ENCODE assay signal across 13 cellular contexts in genomic region chr13:33263976-33264619, GRCh38. TPM values are rescaled to one million over a fixed set of nuclear protein-coding genes. Genes with fewer than 3 reads are reported as not detected.
DNase-seq lines count a peak whose midpoint lies in the region; ATAC-seq and TF ChIP-seq lines count a peak whose summit lies in the region.
"Had no signal": no experiment of that assay in that cellular context is flagged by ENCODE, and none has a peak within 500 bp of the region (broad histone marks: within the 10 kb centered on the region; RNA-seq: fewer than 3 reads in every experiment).

No MANE protein-coding gene starts in this region.

- H3K27me3 Mint-ChIP-seq in HFFc6 (ENCODE audit: insufficient read depth) = no peaks in the 10 kb centered on the region
- H3K27me3 Mint-ChIP-seq in activated CD8-positive, alpha-beta T cell treated with anti-CD3 and anti-CD28 coated beads for 36 hours = peaks cover 2% of the 10 kb centered on the region

- peaks cover 59% of the 10 kb centered on the region for H3K36me3 Mint-ChIP-seq in HFFc6 (ENCODE audit: low read depth)
- no peaks in the 10 kb centered on the region for H3K36me3 Mint-ChIP-seq in activated CD8-positive, alpha-beta T cell treated with anti-CD3 and anti-CD28 coated beads for 36 hours (ENCODE audit: low read depth)

- H3K4me1 ChIP-seq in liver (ENCODE audit: control insufficient read depth in 4 of 4, insufficient read depth in 4 of 4, low read length in 3 of 4) (peaks cover 10 to 41% (median 29%) of the 10 kb centered on the region in 4 donors), stomach smooth muscle (ENCODE audit: control insufficient read depth, insufficient read depth, low read length) (peaks cover 25% of the 10 kb centered on the region)

- peak overlapping the region; percentile 70 for H3K27ac Mint-ChIP-seq in HFFc6
- H3K27ac Mint-ChIP-seq in activated CD8-positive, alpha-beta T cell treated with anti-CD3 and anti-CD28 coated beads for 36 hours = no peak overlapping the region
- H3K27ac Mint-ChIP-seq: B cell, nephron progenitor cell had no signal

- H3K27me3 ChIP-seq in dorsolateral prefrontal cortex = no peaks in the 10 kb centered on the region
- H3K27me3 ChIP-seq in liver (ENCODE audit: control insufficient read depth in 4 of 4, insufficient read depth in 4 of 4, low read length in 3 of 4) = no peaks in the 10 kb centered on the region
- H3K27me3 ChIP-seq in stomach smooth muscle (ENCODE audit: control insufficient read depth in 1 of 2, insufficient read depth in 2 of 2, low read length in 2 of 2) = no peaks in the 10 kb centered on the region

- H3K9ac ChIP-seq in liver (ENCODE audit: low read depth in 1 of 2, low read length in 2 of 2) (no peak overlapping the region), stomach smooth muscle (ENCODE audit: low read length in 2 of 2) (no peak overlapping the region)

- H3K36me3 ChIP-seq in liver (ENCODE audit: control insufficient read depth in 4 of 4, insufficient read depth in 3 of 4, low read depth in 1 of 4, low read length in 3 of 4) = no peaks in the 10 kb centered on the region
- no peaks in the 10 kb centered on the region for H3K36me3 ChIP-seq in stomach smooth muscle (ENCODE audit: control insufficient read depth in 2 of 2, insufficient read depth in 2 of 2, low read length in 2 of 2)

- no peak for TF ChIP-seq CTCF in HFFc6 (IDR thresholded peaks at IDR 0.05)
- TF ChIP-seq CTCF in dorsolateral prefrontal cortex (IDR thresholded peaks at IDR 0.05 in 54 of 56, conservative IDR thresholded peaks at IDR 0.05 in 2 of 56; ENCODE audit: low read depth in 1 of 56, partially characterized antibody in 56 of 56) = no peak
- TF ChIP-seq CTCF in liver (IDR thresholded peaks at IDR 0.05; ENCODE audit: low read depth, low read length, missing input control) = no peak
- no peak for TF ChIP-seq CTCF in activated CD8-positive, alpha-beta T cell treated with anti-CD3 and anti-CD28 coated beads for 36 hours (IDR thresholded peaks at IDR 0.05)

- WGBS in liver = 85% methylated on average over 5 of the region's 5 CpGs

- peak in 1 of 2 donors; percentile 29 for TF ChIP-seq RAD21 in liver (IDR thresholded peaks at IDR 0.05)

- peaks cover 98% of the 10 kb centered on the region for H3K4me1 Mint-ChIP-seq in HFFc6 (ENCODE audit: low read depth)
- H3K4me1 Mint-ChIP-seq in activated CD8-positive, alpha-beta T cell treated with anti-CD3 and anti-CD28 coated beads for 36 hours (ENCODE audit: low read depth) = no peaks in the 10 kb centered on the region
- H3K4me1 Mint-ChIP-seq: B cell had no signal

- H3K27ac ChIP-seq in dorsolateral prefrontal cortex (peak overlapping the region in 58 of 59 donors; percentile 50 to 95 (median 86)), liver (ENCODE audit: low read depth in 1 of 2, low read length in 2 of 2) (no peak overlapping the region), stomach smooth muscle (ENCODE audit: low read length) (peak overlapping the region; percentile 41)

- no peaks in the 10 kb centered on the region for H3K9me3 Mint-ChIP-seq in HFFc6
- H3K9me3 Mint-ChIP-seq in activated CD8-positive, alpha-beta T cell treated with anti-CD3 and anti-CD28 coated beads for 36 hours = no peaks in the 10 kb centered on the region
- H3K9me3 Mint-ChIP-seq: nephron progenitor cell had no signal

- H3K4me3 ChIP-seq in dorsolateral prefrontal cortex (peak overlapping the region in 1 of 59 donors; percentile 1), liver (ENCODE audit: low read depth in 1 of 3, low read length in 3 of 3) (no peak overlapping the region), stomach smooth muscle (ENCODE audit: low read length in 2 of 2) (peak overlapping the region in 1 of 2 donors; percentile 30)

- CTCF ChIA-PET in activated CD8-positive, alpha-beta T cell treated with anti-CD3 and anti-CD28 coated beads for 36 hours (lab: Charles Lee) = no interaction called here

- no peak for ATAC-seq in HG03432 (IDR thresholded peaks at IDR 0.05; ENCODE audit: unreplicated experiment)
- ATAC-seq in activated CD8-positive, alpha-beta T cell treated with anti-CD3 and anti-CD28 coated beads for 36 hours = no peak

- intact Hi-C loops in dorsolateral prefrontal cortex (cut with DNase I) = loop anchor here (2.0 to 5.0 kb wide), 2 partner anchors 21 to 37 kb away; partner anchors contain the start of gene STARD13 (in 1 of the 2)
- intact Hi-C loops in activated CD8-positive, alpha-beta T cell treated with anti-CD3 and anti-CD28 coated beads for 36 hours (cut with micrococcal nuclease) = no loop called here

- H3K4me3 Mint-ChIP-seq in HFFc6 = no peak overlapping the region; the same call in 1 of the 2 replicates
- no peak overlapping the region for H3K4me3 Mint-ChIP-seq in activated CD8-positive, alpha-beta T cell treated with anti-CD3 and anti-CD28 coated beads for 36 hours
- H3K4me3 Mint-ChIP-seq: B cell, nephron progenitor cell had no signal

- peak; percentile 37 for DNase-seq in HFFc6
- DNase-seq in dorsolateral prefrontal cortex = no peak
- DNase-seq in cerebellum (ENCODE audit: low spot score) = no peak
- no peak for DNase-seq in NCI-H128 (lab: John Stamatoyannopoulos, UW; ENCODE audit: unreplicated experiment)
- DNase-seq in activated CD8-positive, alpha-beta T cell treated with anti-CD3 and anti-CD28 coated beads for 36 hours = no peak
- DNase-seq: activated gamma-delta T cell treated with Interleukin-2 at 50 U/mL for 16 hours, DMS 273 treated with DMSO at 0.1 percent for 48 hours, left colon, nephron progenitor cell had no signal

- no peaks in the 10 kb centered on the region for H3K9me3 ChIP-seq in liver (ENCODE audit: control insufficient read depth in 4 of 4, low read length in 3 of 4)
- no peaks in the 10 kb centered on the region for H3K9me3 ChIP-seq in stomach smooth muscle (ENCODE audit: control insufficient read depth in 2 of 2, low read length in 2 of 2)

- POLR2A ChIA-PET in activated CD8-positive, alpha-beta T cell treated with anti-CD3 and anti-CD28 coated beads for 36 hours (lab: Charles Lee) = no interaction called here

TF ChIP-seq in liver, 16 proteins besides CTCF, POLR2A, EP300 and RAD21 (continues in another document):
- no peak for TF ChIP-seq HNF4G (IDR thresholded peaks at IDR 0.05)
- TF ChIP-seq, protein P1, sequence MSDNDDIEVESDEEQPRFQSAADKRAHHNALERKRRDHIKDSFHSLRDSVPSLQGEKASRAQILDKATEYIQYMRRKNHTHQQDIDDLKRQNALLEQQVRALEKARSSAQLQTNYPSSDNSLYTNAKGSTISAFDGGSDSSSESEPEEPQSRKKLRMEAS (IDR thresholded peaks at IDR 0.05) = no peak
- peak; percentile 74 for TF ChIP-seq ATF3 (IDR thresholded peaks at IDR 0.05)
- TF ChIP-seq, protein P2, sequence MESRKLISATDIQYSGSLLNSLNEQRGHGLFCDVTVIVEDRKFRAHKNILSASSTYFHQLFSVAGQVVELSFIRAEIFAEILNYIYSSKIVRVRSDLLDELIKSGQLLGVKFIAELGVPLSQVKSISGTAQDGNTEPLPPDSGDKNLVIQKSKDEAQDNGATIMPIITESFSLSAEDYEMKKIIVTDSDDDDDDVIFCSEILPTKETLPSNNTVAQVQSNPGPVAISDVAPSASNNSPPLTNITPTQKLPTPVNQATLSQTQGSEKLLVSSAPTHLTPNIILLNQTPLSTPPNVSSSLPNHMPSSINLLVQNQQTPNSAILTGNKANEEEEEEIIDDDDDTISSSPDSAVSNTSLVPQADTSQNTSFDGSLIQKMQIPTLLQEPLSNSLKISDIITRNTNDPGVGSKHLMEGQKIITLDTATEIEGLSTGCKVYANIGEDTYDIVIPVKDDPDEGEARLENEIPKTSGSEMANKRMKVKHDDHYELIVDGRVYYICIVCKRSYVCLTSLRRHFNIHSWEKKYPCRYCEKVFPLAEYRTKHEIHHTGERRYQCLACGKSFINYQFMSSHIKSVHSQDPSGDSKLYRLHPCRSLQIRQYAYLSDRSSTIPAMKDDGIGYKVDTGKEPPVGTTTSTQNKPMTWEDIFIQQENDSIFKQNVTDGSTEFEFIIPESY (IDR thresholded peaks at IDR 0.05) = no peak
- TF ChIP-seq JUND (IDR thresholded peaks at IDR 0.05) = no peak
- TF ChIP-seq GABPA (IDR thresholded peaks at IDR 0.05 in 1 of 2, conservative IDR thresholded peaks at IDR 0.05 in 1 of 2) = no peak
- no peak for TF ChIP-seq EGR1 (IDR thresholded peaks at IDR 0.05; ENCODE audit: low read depth in 2 of 2)
- TF ChIP-seq NR2F2 (IDR thresholded peaks at IDR 0.05) = peak; percentile 87
- peak; percentile 44 to 83 for TF ChIP-seq HNF4A (conservative IDR thresholded peaks at IDR 0.05)
- TF ChIP-seq SP1 (IDR thresholded peaks at IDR 0.05) = peak; percentile 39

RNA-seq across cellular contexts. Expression of gene STARD13, which starts 21.5 kb away (rescaled TPM):
- 10 to 100 TPM; 27.9 to 38.3 (median 34.5) TPM for total RNA-seq in HFFc6 (2021; fragmentation: NEBNext Ultra II Directional; extraction: Animal tissue kit (Norgen Biotek cat#: 25700))
- total RNA-seq in dorsolateral prefrontal cortex = 10 to 100 TPM; 42.3 to 91.6 (median 62.0) TPM
- total RNA-seq in liver = 10 to 100 TPM in 1 of 2 donors, 1 to 10 TPM in 1; 3.4 to 15.3 TPM
- polyA plus RNA-seq in liver = 1 to 10 TPM; 2.7 to 8.0 TPM
- total RNA-seq in cerebellum = 28.0 TPM
- not detected for total RNA-seq in activated CD8-positive, alpha-beta T cell treated with anti-CD3 and anti-CD28 coated beads for 36 hours

Comparison
In these comparisons a context has a peak if more than half of its experiments do, and no peak if none do; other contexts are left out.
1. H3K27ac ChIP-seq: peak in dorsolateral prefrontal cortex (58 of 59) and stomach smooth muscle (single experiment); none in liver (0 of 2).
2. RNA of gene STARD13, which starts 21.5 kb away (total RNA-seq): 42.3 to 91.6 TPM in dorsolateral prefrontal cortex, 27.9 to 38.3 TPM in HFFc6, 28.0 TPM in cerebellum (single experiment) and 3.4 to 15.3 TPM in liver; not detected in activated CD8-positive, alpha-beta T cell treated with anti-CD3 and anti-CD28 coated beads for 36 hours; every median in the first group is over 4 times any median in the second.